Comparison of ENCODE assay signal across 18 cellular contexts in genomic region chr3:190486201-190486865, GRCh38. TPM values are rescaled to one million over a fixed set of nuclear protein-coding genes. Genes with fewer than 3 reads are reported as not detected.
DNase-seq lines count a peak whose midpoint lies in the region; FAIRE-seq and TF ChIP-seq lines count a peak whose summit lies in the region.
"Had no signal": no experiment of that assay in that cellular context is flagged by ENCODE, and none has a peak within 500 bp of the region (broad histone marks: within the 10 kb centered on the region; RNA-seq: fewer than 3 reads in every experiment).

No MANE protein-coding gene starts in this region.

- no peak overlapping the region for H3K27ac Mint-ChIP-seq in activated CD4-positive, alpha-beta T cell treated with anti-CD3 and anti-CD28 coated beads, Interleukin-2, amount 10 ng/mL, durations not matched to agents 7 days and 5 days
- H3K27ac Mint-ChIP-seq: activated CD4-positive, alpha-beta memory T cell treated with anti-CD3 and anti-CD28 coated beads for 36 hours; CD4-positive, alpha-beta T cell; effector memory CD8-positive, alpha-beta T cell had no signal

- no peaks in the 10 kb centered on the region for H3K36me3 Mint-ChIP-seq in activated CD4-positive, alpha-beta T cell treated with anti-CD3 and anti-CD28 coated beads, Interleukin-2, amount 10 ng/mL, durations not matched to agents 7 days and 5 days (ENCODE audit: low read depth)
- H3K36me3 Mint-ChIP-seq: activated CD4-positive, alpha-beta memory T cell treated with anti-CD3 and anti-CD28 coated beads for 36 hours had no signal

- no peak for FAIRE-seq in keratinocyte (lab: Jason Lieb, UNC)

- H3K4me3 ChIP-seq in MG63 (no peak overlapping the region), keratinocyte (ENCODE audit: control insufficient read depth in 2 of 3, extremely low read depth in 1 of 3, insufficient read depth in 2 of 3, low read depth in 1 of 3, low read length in 3 of 3) (no peak overlapping the region)
- H3K4me3 ChIP-seq: ovary, suprapubic skin had no signal

- peak overlapping the region; percentile 19 for H3K4me2 ChIP-seq in keratinocyte (ENCODE audit: control insufficient read depth, extremely low read depth, insufficient read depth, low read depth, low read length)

- H3K9ac ChIP-seq in keratinocyte (ENCODE audit: control insufficient read depth, extremely low read depth, insufficient read depth, low read length), result no peak overlapping the region

- H3K36me3 ChIP-seq in MG63 (no peaks in the 10 kb centered on the region), keratinocyte (ENCODE audit: control insufficient read depth in 2 of 2, extremely low read depth in 1 of 2, insufficient read depth in 2 of 2, low read length in 2 of 2) (no peaks in the 10 kb centered on the region)
- H3K36me3 ChIP-seq: brain microvascular endothelial cell, heart right ventricle, ovary, suprapubic skin had no signal

- no peaks in the 10 kb centered on the region for H3K27me3 ChIP-seq in MG63
- H3K27me3 ChIP-seq in keratinocyte (ENCODE audit: control insufficient read depth, extremely low read depth, insufficient read depth, low read length), result no peaks in the 10 kb centered on the region
- H3K27me3 ChIP-seq: brain microvascular endothelial cell, ovary, suprapubic skin had no signal

- no peaks in the 10 kb centered on the region for H3K79me2 ChIP-seq in keratinocyte (ENCODE audit: control insufficient read depth, insufficient read depth, low read length)

- H3K4me1 Mint-ChIP-seq in activated CD4-positive, alpha-beta T cell treated with anti-CD3 and anti-CD28 coated beads, Interleukin-2, amount 10 ng/mL, durations not matched to agents 7 days and 5 days, result peaks cover 2% of the 10 kb centered on the region

- no peak overlapping the region for H3K4me3 Mint-ChIP-seq in activated CD4-positive, alpha-beta T cell treated with anti-CD3 and anti-CD28 coated beads, Interleukin-2, amount 10 ng/mL, durations not matched to agents 7 days and 5 days
- H3K4me3 Mint-ChIP-seq: activated CD4-positive, alpha-beta memory T cell treated with anti-CD3 and anti-CD28 coated beads for 36 hours; CD4-positive, alpha-beta T cell; effector memory CD8-positive, alpha-beta T cell had no signal

- peaks cover 46% of the 10 kb centered on the region for H3K27me3 Mint-ChIP-seq in activated CD4-positive, alpha-beta T cell treated with anti-CD3 and anti-CD28 coated beads, Interleukin-2, amount 10 ng/mL, durations not matched to agents 7 days and 5 days

- DNase-seq in DMS53 treated with DMSO at 0.1 percent for 48 hours (lab: John Stamatoyannopoulos, UW; ENCODE audit: unreplicated experiment) (peak; percentile 10), MG63 (peak; percentile 28), SW480 (ENCODE audit: low spot score) (peak; percentile 73), keratinocyte (ENCODE audit: low read depth, low spot score) (no peak), SK-N-DZ (ENCODE audit: low spot score) (no peak), hepatic stellate cell (ENCODE audit: low spot score) (no peak), SKM-1 (lab: John Stamatoyannopoulos, UW; ENCODE audit: unreplicated experiment) (no peak)
- DNase-seq in activated CD4-positive, alpha-beta T cell treated with anti-CD3 and anti-CD28 coated beads, Interleukin-2, amount 10 ng/mL, durations not matched to agents 7 days and 5 days, result no peak
- DNase-seq: activated CD4-positive, alpha-beta memory T cell treated with anti-CD3 and anti-CD28 coated beads for 36 hours; brain microvascular endothelial cell; CD4-positive, alpha-beta T cell; effector memory CD8-positive, alpha-beta T cell; heart right ventricle; NCI-H187 treated with DMSO at 0.1 percent for 48 hours; ovary; T-helper 2 cell had no signal

- dilution Hi-C loops in keratinocyte (cut with MboI; ENCODE audit: extremely low pct_ligation_motif_present, low sequenced_read_pairs), result no loop called here

- no peaks in the 10 kb centered on the region for H3K9me3 Mint-ChIP-seq in activated CD4-positive, alpha-beta T cell treated with anti-CD3 and anti-CD28 coated beads, Interleukin-2, amount 10 ng/mL, durations not matched to agents 7 days and 5 days
- H3K9me3 Mint-ChIP-seq: CD4-positive, alpha-beta T cell; effector memory CD8-positive, alpha-beta T cell had no signal

- H3K9me3 ChIP-seq in MG63, result no peaks in the 10 kb centered on the region
- no peaks in the 10 kb centered on the region for H3K9me3 ChIP-seq in keratinocyte (ENCODE audit: control insufficient read depth, low read depth, low read length)
- H3K9me3 ChIP-seq: heart right ventricle, ovary, suprapubic skin had no signal

- no peaks in the 10 kb centered on the region for H3K9me1 ChIP-seq in keratinocyte (ENCODE audit: control insufficient read depth, extremely low read depth, insufficient read depth, low read length)

- no peak overlapping the region for H2AFZ ChIP-seq in keratinocyte (ENCODE audit: control insufficient read depth, low read length)

- TF ChIP-seq CTCF in keratinocyte (optimal IDR thresholded peaks at IDR 0.05 in 1 of 3, IDR thresholded peaks at IDR 0.05 in 1 of 3, conservative IDR thresholded peaks at IDR 0.05 in 1 of 3; ENCODE audit: extremely low read depth in 1 of 3, insufficient read depth in 2 of 3, low read length in 3 of 3), result no peak

- CTCF ChIA-PET in activated CD4-positive, alpha-beta T cell treated with anti-CD3 and anti-CD28 coated beads, Interleukin-2, amount 10 ng/mL, durations not matched to agents 7 days and 5 days (lab: Charles Lee), result no interaction called here

- no peaks in the 10 kb centered on the region for H4K20me1 ChIP-seq in keratinocyte (ENCODE audit: control insufficient read depth, extremely low read depth, insufficient read depth, low read length)

- no peak overlapping the region for H3K27ac ChIP-seq in keratinocyte (ENCODE audit: control insufficient read depth, insufficient read depth, low read length)
- H3K27ac ChIP-seq: brain microvascular endothelial cell, ovary, suprapubic skin had no signal

- POLR2A ChIA-PET in activated CD4-positive, alpha-beta T cell treated with anti-CD3 and anti-CD28 coated beads, Interleukin-2, amount 10 ng/mL, durations not matched to agents 7 days and 5 days (lab: Charles Lee), result no interaction called here

- peaks cover 4% of the 10 kb centered on the region for H3K4me1 ChIP-seq in keratinocyte (ENCODE audit: control insufficient read depth, extremely low read depth, insufficient read depth, low read length)
- H3K4me1 ChIP-seq: suprapubic skin had no signal

RNA-seq across cellular contexts. Expression of gene IL1RAP, which starts 27.6 kb away (rescaled TPM):
- 6.4 TPM in 2 replicates for total RNA-seq in MG63 (2014; rRNA removed; shearing (Covaris generic); ENCODE audit: low replicate concordance)
- polyA plus RNA-seq in keratinocyte, result 62.8 to 93.5 TPM (median 69.7 TPM) in 3 replicates
- polyA plus RNA-seq in keratinocyte (2011; ENCODE audit: low read depth), result 41.0 TPM
- 29.2 and 45.2 TPM in 2 replicates for polyA plus RNA-seq in keratinocyte (2011; cell fraction: cytosol; rRNA removed)
- 111 and 114 TPM in 2 replicates for polyA plus RNA-seq in keratinocyte (2011; cell fraction: nucleus; rRNA removed)
- 16.2 and 32.7 TPM in 2 replicates for polyA plus RNA-seq in keratinocyte (2012; ENCODE audit: low replicate concordance)
- 124 to 216 TPM (median 189 TPM) in 3 replicates for polyA minus RNA-seq in keratinocyte
- polyA minus RNA-seq in keratinocyte (2011; cell fraction: cytosol; rRNA and poly(A)+ RNA removed), result 29.4 TPM
- polyA minus RNA-seq in keratinocyte (2011; cell fraction: nucleus; rRNA and poly(A)+ RNA removed), result 82.6 and 226 TPM in 2 replicates
- 1 to 10 TPM; 7.2 to 8.2 TPM for total RNA-seq in activated CD4-positive, alpha-beta T cell treated with anti-CD3 and anti-CD28 coated beads, Interleukin-2, amount 10 ng/mL, durations not matched to agents 7 days and 5 days
- 0.27 TPM in 1 of 2 replicates, not detected in the other for polyA plus RNA-seq in SK-N-DZ (2014; cell fraction: cytosol; rRNA removed)
- polyA plus RNA-seq in SK-N-DZ (2014; cell fraction: nucleus; rRNA removed), result 0.07 and 0.13 TPM in 2 replicates

RNA-seq across cellular contexts. Expression of gene TMEM207, which starts 36.6 kb away (rescaled TPM):
- total RNA-seq in MG63 (2014; rRNA removed; shearing (Covaris generic); ENCODE audit: low replicate concordance), result not detected in 2 replicates
- not detected in 3 replicates for polyA plus RNA-seq in keratinocyte
- not detected for polyA plus RNA-seq in keratinocyte (2011; ENCODE audit: low read depth)
- not detected in 2 replicates for polyA plus RNA-seq in keratinocyte (2011; cell fraction: cytosol; rRNA removed)
- polyA plus RNA-seq in keratinocyte (2011; cell fraction: nucleus; rRNA removed), result not detected in 2 replicates
- not detected in 2 replicates for polyA plus RNA-seq in keratinocyte (2012; ENCODE audit: low replicate concordance)
- not detected in 3 replicates for polyA minus RNA-seq in keratinocyte
- polyA minus RNA-seq in keratinocyte (2011; cell fraction: cytosol; rRNA and poly(A)+ RNA removed), result not detected
- not detected in 2 replicates for polyA minus RNA-seq in keratinocyte (2011; cell fraction: nucleus; rRNA and poly(A)+ RNA removed)
- total RNA-seq in activated CD4-positive, alpha-beta T cell treated with anti-CD3 and anti-CD28 coated beads, Interleukin-2, amount 10 ng/mL, durations not matched to agents 7 days and 5 days, result not detected
- not detected in 2 replicates for polyA plus RNA-seq in SK-N-DZ (2014; cell fraction: cytosol; rRNA removed)
- 0.45 TPM in 1 of 2 replicates, not detected in the other for polyA plus RNA-seq in SK-N-DZ (2014; cell fraction: nucleus; rRNA removed)
- total RNA-seq: activated CD4-positive, alpha-beta memory T cell treated with anti-CD3 and anti-CD28 coated beads for 36 hours; CD4-positive, alpha-beta T cell; heart right ventricle; mesenteric fat pad; ovary; suprapubic skin had no signal
- polyA plus RNA-seq: heart right ventricle, ovary had no signal

Comparison
In these comparisons a context has a peak if more than half of its experiments do, and no peak if none do; other contexts are left out.
1. DNase-seq: peak in DMS53 treated with DMSO at 0.1 percent for 48 hours (single experiment), MG63 (single experiment) and SW480 (single experiment); none in keratinocyte (single experiment), activated CD4-positive, alpha-beta T cell treated with anti-CD3 and anti-CD28 coated beads, Interleukin-2, amount 10 ng/mL, durations not matched to agents 7 days and 5 days (single experiment), SK-N-DZ (single experiment), hepatic stellate cell (single experiment) and SKM-1 (single experiment).